Comparison of ENCODE assay signal across 26 cellular contexts in genomic region chr2:40824269-40824668, GRCh38.
A peak's percentile ranks its signal among the peaks of the same experiment; 100 is the strongest.
DNase-seq lines count a peak whose midpoint lies in the region; ATAC-seq, FAIRE-seq and TF ChIP-seq lines count a peak whose summit lies in the region.
"Had no signal": no experiment of that assay in that cellular context is flagged by ENCODE, and none has a peak within 500 bp of the region (broad histone marks: within the 10 kb centered on the region; RNA-seq: fewer than 3 reads in every experiment).

No MANE protein-coding gene starts in this region.

- no peaks in the 10 kb centered on the region for H4K20me1 ChIP-seq in endothelial cell of umbilical vein (replicated peaks; ENCODE audit: control insufficient read depth, extremely low read depth, insufficient read depth, low read length)
- H4K20me1 ChIP-seq: BLaER1 had no signal

- DNase-seq in DMS153 (lab: John Stamatoyannopoulos, UW), result peak; percentile 36
- DNase-seq in NCI-H1092 treated with DMSO at 0.1 percent for 48 hours (lab: John Stamatoyannopoulos, UW), result peak; percentile 16
- DNase-seq in endothelial cell of umbilical vein (ENCODE audit: low read depth, low spot score), result peak; percentile 34
- no peak for DNase-seq in SIG-M5 (lab: John Stamatoyannopoulos, UW)
- DNase-seq in GM20000 (ENCODE audit: low spot score), result no peak
- DNase-seq: ACHN; CD4-positive, alpha-beta T cell; COR-L47; GDM1; Kasumi-1; MG63; NCI-H1048; NCI-H1436 treated with DMSO at 0.1 percent for 48 hours; NCI-H1930; NCI-H2171; NCI-H446; NCI-H526; PC-9; RPMI8226; T-cell had no signal

- H3K36me3 ChIP-seq in ACC112 (ENCODE audit: insufficient read depth, low read length) (no peaks in the 10 kb centered on the region), endothelial cell of umbilical vein (ENCODE audit: control insufficient read depth in 2 of 2, extremely low read depth in 1 of 2, insufficient read depth in 2 of 2, low read length in 2 of 2) (no peaks in the 10 kb centered on the region)
- H3K36me3 ChIP-seq: BLaER1, MG63 had no signal

- no peak for FAIRE-seq in endothelial cell of umbilical vein (lab: Jason Lieb, UNC)
- FAIRE-seq: GM18507, H54 had no signal

- no peak for TF ChIP-seq CTCF in endothelial cell of umbilical vein (IDR thresholded peaks at IDR 0.05; ENCODE audit: extremely low read depth in 1 of 2, insufficient read depth in 1 of 2, low read depth in 1 of 2, low read length in 2 of 2)
- no peak for TF ChIP-seq CTCF in GM20000 (IDR thresholded peaks at IDR 0.05; ENCODE audit: extremely low read depth, missing control alignments)

- dilution Hi-C loops in endothelial cell of umbilical vein (cut with MboI; ENCODE audit: extremely low pct_ligation_motif_present, low sequenced_read_pairs), result no loop called here

- no peak overlapping the region for H3K4me3 ChIP-seq in ACC112 (ENCODE audit: low read depth, low read length)
- no peak overlapping the region for H3K4me3 ChIP-seq in endothelial cell of umbilical vein (replicated peaks in 1 of 3; ENCODE audit: insufficient read depth in 1 of 3, low read depth in 1 of 3, low read length in 3 of 3)
- H3K4me3 ChIP-seq: BLaER1, MG63, PC-9 had no signal

- H2AFZ ChIP-seq in ACC112 (ENCODE audit: low read length, unreplicated experiment) (peak overlapping the region; percentile 62), endothelial cell of umbilical vein (ENCODE audit: low read depth, low read length) (no peak overlapping the region)

- H3K4me1 ChIP-seq in ACC112 (ENCODE audit: control insufficient read depth, insufficient read depth, low read length, unreplicated experiment) (no peaks in the 10 kb centered on the region), endothelial cell of umbilical vein (ENCODE audit: control insufficient read depth, extremely low read depth, insufficient read depth, low read length) (no peaks in the 10 kb centered on the region)
- H3K4me1 ChIP-seq: BLaER1 had no signal

- CTCF ChIA-PET in endothelial cell of umbilical vein (lab: Charles Lee), result interaction anchor here (1.6 to 2.7 kb wide), 2 partner anchors 10 to 576 kb away, joined by 6 to 7 read pairs; no protein-coding TSS in a partner anchor

- TF ChIP-seq POLR2A in endothelial cell of umbilical vein (IDR thresholded peaks at IDR 0.05; ENCODE audit: low read depth, low read length), result no peak

- H3K9ac ChIP-seq in endothelial cell of umbilical vein (replicated peaks; ENCODE audit: extremely low read depth, insufficient read depth, low read length), result no peak overlapping the region
- H3K9ac ChIP-seq: BLaER1 had no signal

- no peak for ATAC-seq in GM19328 (IDR thresholded peaks at IDR 0.05; ENCODE audit: unreplicated experiment)
- ATAC-seq: SK-N-SH treated with all-trans-retinoic acid at 6 μM for 48 hours, T-cell had no signal

- H3K9me3 ChIP-seq in endothelial cell of umbilical vein (replicated peaks; ENCODE audit: control insufficient read depth, insufficient read depth, low read length), result no peaks in the 10 kb centered on the region
- H3K9me3 ChIP-seq: BLaER1, MG63 had no signal

- intact Hi-C loops in endothelial cell of umbilical vein (cut with micrococcal nuclease), result no loop called here

- no peak overlapping the region for H3K4me2 ChIP-seq in endothelial cell of umbilical vein (ENCODE audit: insufficient read depth, low read length)
- H3K4me2 ChIP-seq: BLaER1, PC-9 had no signal

- H3K79me2 ChIP-seq in ACC112 (ENCODE audit: control insufficient read depth, insufficient read depth, low read length, unreplicated experiment) (no peaks in the 10 kb centered on the region), endothelial cell of umbilical vein (ENCODE audit: control insufficient read depth, insufficient read depth, low read length) (no peaks in the 10 kb centered on the region)

- POLR2A ChIA-PET in endothelial cell of umbilical vein (lab: Charles Lee), result no interaction called here

- no peaks in the 10 kb centered on the region for H3K9me1 ChIP-seq in endothelial cell of umbilical vein (replicated peaks; ENCODE audit: control insufficient read depth, extremely low read depth, insufficient read depth, low read length)

- BruUV-seq in endothelial cell of umbilical vein (replicated peaks; lab: Mats Ljungman, UMichigan), result no TSS peak

- H3K27ac ChIP-seq in ACC112 (ENCODE audit: low read depth, low read length) (no peak overlapping the region), endothelial cell of umbilical vein (ENCODE audit: insufficient read depth, low read depth, low read length) (no peak overlapping the region)
- H3K27ac ChIP-seq: BLaER1, PC-9 had no signal

- H3K27me3 ChIP-seq in ACC112 (ENCODE audit: insufficient read depth, low read length) (no peaks in the 10 kb centered on the region), endothelial cell of umbilical vein (ENCODE audit: control insufficient read depth in 2 of 2, insufficient read depth in 2 of 2, low read length in 2 of 2) (no peaks in the 10 kb centered on the region)
- H3K27me3 ChIP-seq: BLaER1, MG63 had no signal

TF ChIP-seq in endothelial cell of umbilical vein, 7 proteins besides CTCF, POLR2A, EP300 and RAD21:
- TF ChIP-seq FOS (IDR thresholded peaks at IDR 0.05; ENCODE audit: borderline replicate concordance, insufficient read depth, low read length) (no peak), POLR2AphosphoS5 (IDR thresholded peaks at IDR 0.05; ENCODE audit: insufficient read depth, low read depth, low read length) (no peak), JUN (IDR thresholded peaks at IDR 0.05; ENCODE audit: borderline replicate concordance, insufficient read depth, insufficient read length, low read depth) (no peak), MYC (IDR thresholded peaks at IDR 0.05; ENCODE audit: low read depth, low read length) (no peak), MAX (IDR thresholded peaks at IDR 0.05; ENCODE audit: insufficient read depth, insufficient read length) (no peak), EZH2 (IDR thresholded peaks at IDR 0.05; ENCODE audit: borderline replicate concordance, low read depth, low read length, severe bottlenecking) (no peak), GATA2 (IDR thresholded peaks at IDR 0.05; ENCODE audit: insufficient read depth, insufficient read length, low read depth, low read length) (no peak)

Comparison
In these comparisons a context has a peak if more than half of its experiments do, and no peak if none do; other contexts are left out.
1. DNase-seq: peak in DMS153 (single experiment), NCI-H1092 treated with DMSO at 0.1 percent for 48 hours (single experiment) and endothelial cell of umbilical vein (single experiment); none in SIG-M5 (single experiment) and GM20000 (single experiment).